In genomic region chr2:21019678-21020021, GRCh38 we compare ENCODE assay signal across 9 cellular contexts. TPM values are rescaled to one million over a fixed set of nuclear protein-coding genes. Genes with fewer than 3 reads are reported as not detected.
"Had no signal": no experiment of that assay in that cellular context is flagged by ENCODE, and none has a peak within 500 bp of the region (broad histone marks: within the 10 kb centered on the region; RNA-seq: fewer than 3 reads in every experiment).

No MANE protein-coding gene starts in this region.

- H3K4me3 ChIP-seq: K562 had no signal

- H3K27ac ChIP-seq: HL-60, KMS-11 had no signal

- DNase-seq: IMR-90, KBM-7, KG1 had no signal

- H3K9ac ChIP-seq: KMS-11 had no signal

- H3K4me2 ChIP-seq: KMS-11 had no signal

- ATAC-seq: K562 had no signal

- FAIRE-seq: HTR-8/SVneo, K562 had no signal

RNA-seq across cellular contexts. Expression of gene APOB, which starts 24.2 kb away (rescaled TPM):
- total RNA-seq: HT-29 had no signal
- polyA plus RNA-seq: IgD-negative memory B cell, IMR-90, K562 had no signal
